In the genomic region with DNA sequence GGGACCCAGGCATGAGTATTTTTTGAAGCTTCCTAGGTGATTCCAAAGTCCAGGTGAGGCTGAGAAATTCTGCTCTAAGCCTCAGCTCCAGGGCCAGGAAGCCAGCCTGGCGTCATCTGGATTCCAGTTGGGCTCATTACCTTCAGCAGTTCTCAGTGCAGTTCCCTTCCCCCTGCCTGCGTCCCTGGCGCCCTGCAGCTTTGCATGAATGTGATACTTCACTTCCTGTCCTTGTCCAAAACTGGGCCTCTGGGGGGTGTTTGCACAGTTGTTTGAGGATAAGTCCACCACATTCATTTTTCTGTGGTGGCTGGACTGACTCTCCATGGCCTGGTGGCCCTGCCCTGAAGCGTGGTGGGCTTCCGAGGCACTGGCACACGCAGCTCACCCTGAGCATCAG, we compare ENCODE assay signal across 23 cellular contexts.
DNase-seq lines count a peak whose midpoint lies in the region; FAIRE-seq and TF ChIP-seq lines count a peak whose summit lies in the region.
"Had no signal": no experiment of that assay in that cellular context is flagged by ENCODE, and none has a peak within 500 bp of the region (broad histone marks: within the 10 kb centered on the region; RNA-seq: fewer than 3 reads in every experiment).

No MANE protein-coding gene starts in this region.

- no peak for TF ChIP-seq CTCF in prostate gland (IDR thresholded peaks at IDR 0.05)
- no peak for TF ChIP-seq CTCF in D721Med (IDR thresholded peaks at IDR 0.05; ENCODE audit: insufficient read depth, missing control alignments)

- intact Hi-C loops in prostate gland (cut with DNase I), result no loop called here

- H3K36me3 ChIP-seq in prostate gland, result no peaks in the 10 kb centered on the region
- H3K36me3 ChIP-seq: gastrocnemius medialis, right atrium auricular region, spleen, transverse colon, WERI-Rb-1 had no signal

- no peak for FAIRE-seq in D721Med (lab: Jason Lieb, UNC)
- FAIRE-seq: GM12892 had no signal

- H3K27me3 ChIP-seq in prostate gland (replicated peaks; ENCODE audit: insufficient read depth), result no peaks in the 10 kb centered on the region
- H3K27me3 ChIP-seq: gastrocnemius medialis, hepatocyte, right atrium auricular region, spleen, transverse colon had no signal

- WGBS in prostate gland, result 76% methylated on average over 6 of the region's 6 CpGs

- DNase-seq in SHP77 (lab: John Stamatoyannopoulos, UW) (peak; percentile 26 to 51), SHP77 treated with DMSO at 0.1 percent for 48 hours (lab: John Stamatoyannopoulos, UW) (no peak), MV-4-11 (lab: John Stamatoyannopoulos, UW) (peak; percentile 34), NCI-H774 (lab: John Stamatoyannopoulos, UW) (peak; percentile 22), substantia nigra (lab: John Stamatoyannopoulos, UW) (no peak), prostate gland (ENCODE audit: low spot score) (no peak), D721Med (ENCODE audit: insufficient read length, low spot score) (no peak)
- DNase-seq: ACHN; activated CD4-positive, alpha-beta T cell treated with anti-CD3 and anti-CD28 coated beads, Interleukin-2, amount 10 ng/mL, durations not matched to agents 7 days and 5 days; activated gamma-delta T cell treated with Interleukin-2 at 50 U/mL for 16 hours; activated T-cell treated with anti-CD3 and anti-CD28 coated beads, Interleukin-2, amount 50 U/mL, for 24 hours; Caco-2; gastrocnemius medialis; HFFc6; NCI-H1048; NCI-H2171; spleen; transverse colon; WERI-Rb-1 had no signal

- no peak overlapping the region for H3K4me3 ChIP-seq in prostate gland
- H3K4me3 ChIP-seq: gastrocnemius medialis, hepatocyte, right atrium auricular region, spleen, transverse colon had no signal

- H3K4me1 ChIP-seq in prostate gland (replicated peaks), result no peaks in the 10 kb centered on the region
- H3K4me1 ChIP-seq: Caco-2, gastrocnemius medialis, parathyroid adenoma, right atrium auricular region, spleen, transverse colon had no signal

- H3K9me3 ChIP-seq in prostate gland, result no peaks in the 10 kb centered on the region
- H3K9me3 ChIP-seq: Caco-2, gastrocnemius medialis, right atrium auricular region, spleen, transverse colon had no signal

- TF ChIP-seq POLR2A in prostate gland (IDR thresholded peaks at IDR 0.05), result no peak

- H3K27ac ChIP-seq in substantia nigra (ENCODE audit: low read depth, low read length, poor library complexity, severe bottlenecking) (no peak overlapping the region), prostate gland (no peak overlapping the region)
- H3K27ac ChIP-seq: gastrocnemius medialis, hepatocyte, parathyroid adenoma, right atrium auricular region, spleen, transverse colon, WERI-Rb-1 had no signal

Comparison
In these comparisons a context has a peak if more than half of its experiments do, and no peak if none do; other contexts are left out.
1. DNase-seq: peak in SHP77 (2 of 2), MV-4-11 (single experiment) and NCI-H774 (single experiment); none in SHP77 treated with DMSO at 0.1 percent for 48 hours (single experiment), substantia nigra (0 of 49), prostate gland (single experiment) and D721Med (single experiment).